In genomic region chr5:40831346-40832210, GRCh38 we compare ENCODE assay signal across 12 cellular contexts. TPM values are rescaled to one million over a fixed set of nuclear protein-coding genes. Genes with fewer than 3 reads are reported as not detected.
DNase-seq lines count a peak whose midpoint lies in the region; ATAC-seq, FAIRE-seq and TF ChIP-seq lines count a peak whose summit lies in the region.
"Had no signal": no experiment of that assay in that cellular context is flagged by ENCODE, and none has a peak within 500 bp of the region (broad histone marks: within the 10 kb centered on the region; RNA-seq: fewer than 3 reads in every experiment).

No MANE protein-coding gene starts in this region.

- CTCF ChIA-PET in GM12878 (lab: Yijun Ruan, JAX) = interaction anchor here (1.4 kb wide), 1 partner anchor 19 kb away, joined by 3 read pairs; no protein-coding TSS in a partner anchor

- H3K9me3 ChIP-seq in GM12878 (replicated peaks; ENCODE audit: control insufficient read depth, insufficient read depth, low read length) (no peaks in the 10 kb centered on the region), smooth muscle cell (replicated peaks; ENCODE audit: low read depth) (no peaks in the 10 kb centered on the region)
- H3K9me3 ChIP-seq: uterus had no signal

- WGBS in GM12878 (ENCODE audit: insufficient coverage, insufficient replicate concordance, low lambda C conversion rate, missing lambda C conversion rate) = under 1% methylated on average over 4 of the region's 4 CpGs
- WGBS in smooth muscle cell (ENCODE audit: low lambda C conversion rate) = 78% methylated on average over 4 of the region's 4 CpGs

- H3K27me3 ChIP-seq in KMS-11 (ENCODE audit: insufficient read depth, low read depth) (no peaks in the 10 kb centered on the region), GM12878 (replicated peaks in 1 of 2; ENCODE audit: control insufficient read depth in 2 of 2, insufficient read depth in 2 of 2, low read length in 1 of 2) (no peaks in the 10 kb centered on the region), smooth muscle cell (ENCODE audit: low read depth) (no peaks in the 10 kb centered on the region)
- H3K27me3 ChIP-seq: uterus had no signal

- peak overlapping the region; percentile 97 for H3K4me3 Mint-ChIP-seq in activated T-cell treated with anti-CD3 and anti-CD28 coated beads, Interleukin-2, amount 50 U/mL, for 4 hours

- intact Hi-C loops in GM12878 (cut with micrococcal nuclease; ENCODE audit: unreplicated experiment) = loop anchor here (10.0 kb wide), 1 partner anchor 347 kb away; no protein-coding TSS in a partner anchor

- H3K4me1 Mint-ChIP-seq in activated T-cell treated with anti-CD3 and anti-CD28 coated beads, Interleukin-2, amount 50 U/mL, for 4 hours (ENCODE audit: low read depth) = peaks cover 57% of the 10 kb centered on the region

- ATAC-seq in activated T-cell treated with anti-CD3 and anti-CD28 coated beads, Interleukin-2, amount 50 U/mL, for 4 hours = peak; percentile 60 to 69
- ATAC-seq in GM12878 (peak; percentile 10; the same call in 2 of the 3 replicates), GM18873 (IDR thresholded peaks at IDR 0.05; ENCODE audit: low FRiP score, unreplicated experiment) (no peak)

- RAD21 ChIA-PET in GM12878 (lab: Charles Lee; ENCODE audit: unreplicated experiment) = no interaction called here

- H3K4me2 ChIP-seq in KMS-11 (peak overlapping the region; percentile 97), GM12878 (ENCODE audit: control insufficient read depth, insufficient read depth) (peak overlapping the region; percentile 82), smooth muscle cell (peak overlapping the region; percentile 99)

- in situ Hi-C loops in GM12878 (cut with MboI) = loop anchor here (5.0 to 10.0 kb wide), 3 partner anchors 347 to 1757 kb away; partner anchors contain the start of genes RICTOR and RIMOC1

- H3F3A ChIP-seq in smooth muscle cell (ENCODE audit: low read depth) = peaks cover 32% of the 10 kb centered on the region

- H3K4me1 ChIP-seq in KMS-11 (ENCODE audit: low read depth, poor library complexity, severe bottlenecking) = peaks cover 38% of the 10 kb centered on the region
- H3K4me1 ChIP-seq in GM12878 (ENCODE audit: control insufficient read depth, insufficient read depth, low read length) = peaks cover 11% of the 10 kb centered on the region
- peaks cover 25% of the 10 kb centered on the region for H3K4me1 ChIP-seq in smooth muscle cell (ENCODE audit: low read depth)

- TF ChIP-seq CTCF in KMS-11 (conservative IDR thresholded peaks at IDR 0.05; ENCODE audit: low read depth, low read length) = no peak
- no peak for TF ChIP-seq CTCF in GM12878 (IDR thresholded peaks at IDR 0.05 in 2 of 3, conservative IDR thresholded peaks at IDR 0.05 in 1 of 3; ENCODE audit: control insufficient read depth in 2 of 3, extremely low read depth in 1 of 3, insufficient read depth in 1 of 3, low read depth in 3 of 3, low read length in 3 of 3)
- no peak for TF ChIP-seq CTCF in smooth muscle cell (IDR thresholded peaks at IDR 0.05; ENCODE audit: borderline replicate concordance, insufficient read depth, poor library complexity, severe bottlenecking)

- H2AFZ ChIP-seq in KMS-11 (ENCODE audit: low read depth) (no peak overlapping the region), GM12878 (ENCODE audit: control insufficient read depth, low read depth, low read length) (no peak overlapping the region), smooth muscle cell (ENCODE audit: low read depth) (no peak overlapping the region)

- H3K4me3 ChIP-seq in KMS-11 (IDR thresholded peaks at IDR 0.05; ENCODE audit: insufficient read depth, low read depth, low read length) (no peak overlapping the region), GM12878 (peak overlapping the region; percentile 92; the same call in 1 of the 2 replicates), smooth muscle cell (no peak overlapping the region)
- H3K4me3 ChIP-seq: uterus had no signal

- POLR2A ChIA-PET in GM12878 (lab: Charles Lee) = interaction anchor here (0.6 to 1.1 kb wide), 3 partner anchors 10 to 288 kb away, joined by 3 read pairs; no protein-coding TSS in a partner anchor

- DNase-seq in activated T-cell treated with anti-CD3 and anti-CD28 coated beads, Interleukin-2, amount 50 U/mL, for 4 hours = no peak
- DNase-seq in activated T-cell treated with anti-CD3 and anti-CD28 coated beads for 4 hours (no peak), GM12878 (ENCODE audit: low read depth, low spot score) (no peak), smooth muscle cell (lab: John Stamatoyannopoulos, UW; ENCODE audit: unreplicated experiment) (no peak), NAMALWA (ENCODE audit: low spot score) (no peak), NCI-H2227 (lab: John Stamatoyannopoulos, UW; ENCODE audit: unreplicated experiment) (no peak)
- DNase-seq: kidney glomerular epithelial cell, NCI-H774, uterus had no signal

- H4K20me1 ChIP-seq in KMS-11 (ENCODE audit: insufficient read depth) (peaks cover 40% of the 10 kb centered on the region), GM12878 (ENCODE audit: control insufficient read depth, insufficient read depth) (no peaks in the 10 kb centered on the region; the same call in 1 of the 2 replicates), smooth muscle cell (ENCODE audit: low read depth) (peaks cover 81% of the 10 kb centered on the region)

- TF ChIP-seq POLR2A in GM12878 (IDR thresholded peaks at IDR 0.05; ENCODE audit: low read depth, low read length) = no peak

- H3K36me3 Mint-ChIP-seq in activated T-cell treated with anti-CD3 and anti-CD28 coated beads, Interleukin-2, amount 50 U/mL, for 4 hours (ENCODE audit: insufficient read depth) = peaks cover 80% of the 10 kb centered on the region

- H3K27ac ChIP-seq in KMS-11 (peak overlapping the region; percentile 96), GM12878 (ENCODE audit: control insufficient read depth, insufficient read depth) (no peak overlapping the region), smooth muscle cell (ENCODE audit: low read depth) (peak overlapping the region; percentile 91)
- H3K27ac ChIP-seq: uterus had no signal

- H3K27me3 Mint-ChIP-seq in activated T-cell treated with anti-CD3 and anti-CD28 coated beads, Interleukin-2, amount 50 U/mL, for 4 hours (ENCODE audit: low read depth) = no peaks in the 10 kb centered on the region

- no peak for TF ChIP-seq EP300 in GM12878 (IDR thresholded peaks at IDR 0.05; ENCODE audit: borderline replicate concordance in 1 of 2, control insufficient read depth in 1 of 2, low read depth in 2 of 2, low read length in 2 of 2)

- SMC1A ChIA-PET in GM12878 (lab: Charles Lee; ENCODE audit: uncharacterized antibody, unreplicated experiment) = interaction anchor here (0.7 to 2.1 kb wide), 6 partner anchors 9 to 146 kb away, joined by 3 to 7 read pairs (median 3); no protein-coding TSS in a partner anchor

- no TSS peak for BruUV-seq in GM12878 (replicated peaks; lab: Mats Ljungman, UMichigan)

- peaks cover 42% of the 10 kb centered on the region for H3K79me2 ChIP-seq in KMS-11 (ENCODE audit: insufficient read depth, low read depth)
- peaks cover 52% of the 10 kb centered on the region for H3K79me2 ChIP-seq in GM12878 (ENCODE audit: control insufficient read depth, insufficient read depth, low read length)
- H3K79me2 ChIP-seq in smooth muscle cell (ENCODE audit: low read depth) = peaks cover 36% of the 10 kb centered on the region

- H3K9ac ChIP-seq in KMS-11 = peak overlapping the region; percentile 11; the same call in 1 of the 2 replicates
- H3K9ac ChIP-seq in GM12878 (ENCODE audit: control insufficient read depth, insufficient read depth, low read length) = no peak overlapping the region
- no peak overlapping the region for H3K9ac ChIP-seq in smooth muscle cell (ENCODE audit: low read depth)

- H3K36me3 ChIP-seq in KMS-11 (ENCODE audit: insufficient read depth) = peaks cover 43% of the 10 kb centered on the region
- peaks cover 11 to 61% of the 10 kb centered on the region in 2 experiments for H3K36me3 ChIP-seq in GM12878 (ENCODE audit: control insufficient read depth in 2 of 2, insufficient read depth in 2 of 2, low read length in 1 of 2)
- peaks cover 27% of the 10 kb centered on the region for H3K36me3 ChIP-seq in smooth muscle cell (ENCODE audit: low read depth)
- H3K36me3 ChIP-seq: uterus had no signal

- no peak for FAIRE-seq in GM12878 (lab: Jason Lieb, UNC)
- FAIRE-seq: GM12892 had no signal

- no peaks in the 10 kb centered on the region for H3K9me3 Mint-ChIP-seq in activated T-cell treated with anti-CD3 and anti-CD28 coated beads, Interleukin-2, amount 50 U/mL, for 4 hours

- TF ChIP-seq RAD21 in GM12878 (IDR thresholded peaks at IDR 0.05; ENCODE audit: insufficient read depth, low read depth, low read length) = no peak

RNA-seq across cellular contexts. Expression of gene RPL37, which starts 3.4 kb away (rescaled TPM):
- total RNA-seq in activated T-cell treated with anti-CD3 and anti-CD28 coated beads, Interleukin-2, amount 50 U/mL, for 4 hours = 1,000 to 10,000 TPM; 1,753 to 1,834 (median 1,793) TPM
- total RNA-seq in GM12878 (2013; cell fraction: nucleolus; rRNA removed) = 223 and 245 TPM in 2 replicates
- total RNA-seq in GM12878 (2014; rRNA removed) = 3,247 and 3,409 TPM in 2 replicates
- total RNA-seq in GM12878 (2014; rRNA removed; fragmentation: Illumina TruSeq; extraction: Trizol) = 4,157 and 4,159 TPM in 2 replicates
- 2,179 and 2,342 TPM in 2 replicates for total RNA-seq in GM12878 (2021)
- polyA plus RNA-seq in GM12878 (2011; ENCODE audit: low read depth) = 217 TPM
- 3,638 and 4,817 TPM in 2 replicates for polyA plus RNA-seq in GM12878 (2011; rRNA removed)
- polyA plus RNA-seq in GM12878 (2011; cell fraction: cytosol; rRNA removed) = 382 and 1,206 TPM in 2 replicates
- polyA plus RNA-seq in GM12878 (2011; cell fraction: nucleus; rRNA removed) = 836 and 2,011 TPM in 2 replicates
- 7,372 and 8,466 TPM in 2 replicates for polyA plus RNA-seq in GM12878 (2012)
- 3,012 and 4,033 TPM in 2 replicates for polyA plus RNA-seq in GM12878 (2014; fragmentation: Illumina TruSeq; extraction: Trizol)
- polyA plus RNA-seq in GM12878 (2014; fragmentation: Nextera tagmentation; extraction: Ambion mirVana) = 1,000 to 10,000 TPM; 2,699 to 2,779 TPM
- 6,216 and 6,624 TPM in 2 replicates for polyA plus RNA-seq in GM12878 (2014; rRNA removed)
- 1,000 to 10,000 TPM; 1,697 to 1,785 TPM for polyA plus RNA-seq in GM12878 (2016; fragmentation: Nextera tagmentation; extraction: Ambion mirVana)
- 1,482 and 2,664 TPM in 2 replicates for polyA minus RNA-seq in GM12878 (2011; rRNA and poly(A)+ RNA removed)
- polyA minus RNA-seq in GM12878 (2011; cell fraction: cytosol; rRNA and poly(A)+ RNA removed) = 574 and 607 TPM in 2 replicates
- 206 and 327 TPM in 2 replicates for polyA minus RNA-seq in GM12878 (2011; cell fraction: nucleus; rRNA and poly(A)+ RNA removed)
- 168 and 228 TPM in 2 replicates for total RNA-seq in smooth muscle cell
- 594 and 697 TPM in 2 replicates for polyA plus RNA-seq in smooth muscle cell

RNA-seq across cellular contexts. Expression of gene CARD6, which starts 9.6 kb away (rescaled TPM):
- 1 to 10 TPM in 1 of 3 donors, under 1 TPM in 2; 0.76 to 1.7 (median 0.84) TPM for total RNA-seq in activated T-cell treated with anti-CD3 and anti-CD28 coated beads, Interleukin-2, amount 50 U/mL, for 4 hours
- total RNA-seq in GM12878 (2013; cell fraction: nucleolus; rRNA removed) = 0.27 and 0.46 TPM in 2 replicates
- 0.56 and 0.65 TPM in 2 replicates for total RNA-seq in GM12878 (2014; rRNA removed)
- total RNA-seq in GM12878 (2014; rRNA removed; fragmentation: Illumina TruSeq; extraction: Trizol) = 0.63 and 0.64 TPM in 2 replicates
- total RNA-seq in GM12878 (2021) = 0.64 TPM in 2 replicates
- 0.75 TPM for polyA plus RNA-seq in GM12878 (2011; ENCODE audit: low read depth)
- 1.2 TPM in 2 replicates for polyA plus RNA-seq in GM12878 (2011; rRNA removed)
- polyA plus RNA-seq in GM12878 (2011; cell fraction: cytosol; rRNA removed) = 0.70 and 0.75 TPM in 2 replicates
- 0.33 and 0.39 TPM in 2 replicates for polyA plus RNA-seq in GM12878 (2011; cell fraction: nucleus; rRNA removed)
- 0.61 and 0.66 TPM in 2 replicates for polyA plus RNA-seq in GM12878 (2012)
- 0.65 and 1.3 TPM in 2 replicates for polyA plus RNA-seq in GM12878 (2014; fragmentation: Illumina TruSeq; extraction: Trizol)
- under 1 TPM; 0.29 to 0.68 TPM for polyA plus RNA-seq in GM12878 (2014; fragmentation: Nextera tagmentation; extraction: Ambion mirVana)
- 0.34 and 0.35 TPM in 2 replicates for polyA plus RNA-seq in GM12878 (2014; rRNA removed)
- polyA plus RNA-seq in GM12878 (2016; fragmentation: Nextera tagmentation; extraction: Ambion mirVana) = under 1 TPM; 0.43 to 0.60 TPM
- 0.95 and 1.7 TPM in 2 replicates for polyA minus RNA-seq in GM12878 (2011; rRNA and poly(A)+ RNA removed)
- 0.52 and 0.53 TPM in 2 replicates for polyA minus RNA-seq in GM12878 (2011; cell fraction: cytosol; rRNA and poly(A)+ RNA removed)
- 0.36 and 0.57 TPM in 2 replicates for polyA minus RNA-seq in GM12878 (2011; cell fraction: nucleus; rRNA and poly(A)+ RNA removed)
- 0.90 and 0.99 TPM in 2 replicates for total RNA-seq in smooth muscle cell
- 0.43 and 0.76 TPM in 2 replicates for polyA plus RNA-seq in smooth muscle cell

RNA-seq across cellular contexts. Expression of gene PRKAA1, which starts 33.4 kb away (rescaled TPM):
- total RNA-seq in activated T-cell treated with anti-CD3 and anti-CD28 coated beads, Interleukin-2, amount 50 U/mL, for 4 hours = 10 to 100 TPM; 48.6 to 51.4 (median 50.3) TPM
- 42.6 and 44.4 TPM in 2 replicates for total RNA-seq in GM12878 (2013; cell fraction: nucleolus; rRNA removed)
- 28.2 and 40.6 TPM in 2 replicates for total RNA-seq in GM12878 (2014; rRNA removed)
- 36.2 and 37.7 TPM in 2 replicates for total RNA-seq in GM12878 (2014; rRNA removed; fragmentation: Illumina TruSeq; extraction: Trizol)
- 34.0 and 36.4 TPM in 2 replicates for total RNA-seq in GM12878 (2021)
- 12.1 TPM for polyA plus RNA-seq in GM12878 (2011; ENCODE audit: low read depth)
- 37.2 and 46.9 TPM in 2 replicates for polyA plus RNA-seq in GM12878 (2011; rRNA removed)
- polyA plus RNA-seq in GM12878 (2011; cell fraction: cytosol; rRNA removed) = 16.6 and 18.1 TPM in 2 replicates
- polyA plus RNA-seq in GM12878 (2011; cell fraction: nucleus; rRNA removed) = 27.0 and 29.3 TPM in 2 replicates
- 13.8 and 14.1 TPM in 2 replicates for polyA plus RNA-seq in GM12878 (2012)
- 55.5 and 67.5 TPM in 2 replicates for polyA plus RNA-seq in GM12878 (2014; fragmentation: Illumina TruSeq; extraction: Trizol)
- 10 to 100 TPM; 13.6 to 13.8 TPM for polyA plus RNA-seq in GM12878 (2014; fragmentation: Nextera tagmentation; extraction: Ambion mirVana)
- 31.0 and 36.2 TPM in 2 replicates for polyA plus RNA-seq in GM12878 (2014; rRNA removed)
- 10 to 100 TPM; 23.6 to 25.4 TPM for polyA plus RNA-seq in GM12878 (2016; fragmentation: Nextera tagmentation; extraction: Ambion mirVana)
- polyA minus RNA-seq in GM12878 (2011; rRNA and poly(A)+ RNA removed) = 17.2 and 27.1 TPM in 2 replicates
- 12.7 and 16.7 TPM in 2 replicates for polyA minus RNA-seq in GM12878 (2011; cell fraction: cytosol; rRNA and poly(A)+ RNA removed)
- 10.3 and 24.0 TPM in 2 replicates for polyA minus RNA-seq in GM12878 (2011; cell fraction: nucleus; rRNA and poly(A)+ RNA removed)
- total RNA-seq in smooth muscle cell = 50.1 and 64.1 TPM in 2 replicates
- polyA plus RNA-seq in smooth muscle cell = 18.6 and 23.8 TPM in 2 replicates
